Comparison of ENCODE assay signal across 1 cellular context in the genomic region with DNA sequence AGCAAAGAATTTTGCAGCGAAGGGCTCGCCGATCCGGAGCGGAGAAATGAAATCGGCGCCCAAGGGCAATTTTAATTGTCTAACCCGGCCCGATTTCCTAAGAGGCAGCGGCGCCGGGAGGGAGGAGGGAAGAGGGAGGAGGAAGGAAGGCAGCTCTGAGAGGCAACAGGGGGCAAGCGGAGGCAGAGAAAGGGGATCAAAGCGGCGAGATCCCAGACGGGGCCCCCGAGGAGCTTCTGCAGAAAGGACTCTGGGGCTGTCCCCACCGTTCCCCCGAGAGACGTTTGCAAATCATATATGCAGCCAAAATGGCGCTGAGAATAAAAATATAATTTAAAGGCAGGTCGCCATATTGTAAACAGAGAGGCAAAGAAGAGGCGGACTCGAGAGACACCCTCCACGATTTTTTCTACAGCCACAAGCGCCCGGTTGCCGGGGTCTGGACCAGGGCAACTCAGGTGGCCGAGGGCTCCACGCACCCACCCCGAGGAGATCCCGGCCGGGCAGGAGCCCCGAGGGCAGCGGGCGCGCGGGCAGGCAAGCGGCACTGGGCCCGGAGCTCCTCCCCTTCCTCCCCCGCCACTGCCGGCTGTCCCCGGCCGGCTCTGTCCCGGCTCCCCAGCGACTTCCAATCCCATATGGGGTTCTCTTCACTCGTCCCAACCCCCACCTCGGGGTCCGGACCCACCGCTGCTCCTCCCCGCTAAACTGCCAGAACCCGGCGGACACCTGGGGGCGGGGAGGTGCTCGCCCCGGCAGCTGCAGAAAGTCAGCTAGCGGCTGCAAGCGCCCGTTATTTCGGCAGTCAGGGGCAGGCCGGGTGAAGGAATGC.
TF ChIP-seq lines count a peak whose summit lies in the region.

No MANE protein-coding gene starts in this region.

TF ChIP-seq in SK-N-SH, 30 proteins besides CTCF, POLR2A, EP300 and RAD21 (continued from another document):
- TF ChIP-seq PBX3 (IDR thresholded peaks at IDR 0.05) (0 out of 2 replicates have a peak, but pooled peaks have one; percentile 2), MAX (IDR thresholded peaks at IDR 0.05; ENCODE audit: low read depth) (no peak), FOXM1 (IDR thresholded peaks at IDR 0.05; ENCODE audit: low read depth) (no peak), ELF1 (IDR thresholded peaks at IDR 0.05) (no peak), TEAD4 (IDR thresholded peaks at IDR 0.05; ENCODE audit: borderline replicate concordance, insufficient read depth) (0 out of 2 replicates have a peak, but pooled peaks have one; percentile 25), RXRA (IDR thresholded peaks at IDR 0.05; ENCODE audit: borderline replicate concordance, low read depth) (no peak), EZH2phosphoT487 (IDR thresholded peaks at IDR 0.05; ENCODE audit: borderline replicate concordance, low read depth) (no peak), YY1 (IDR thresholded peaks at IDR 0.05; ENCODE audit: low read depth) (peak; percentile 85), POLR2AphosphoS5 (IDR thresholded peaks at IDR 0.05; ENCODE audit: low read depth, low read length) (no peak), ZBTB33 (IDR thresholded peaks at IDR 0.05; ENCODE audit: borderline replicate concordance, low read depth) (no peak), FOXJ3 (CRISPR knock-in tag; IDR thresholded peaks at IDR 0.05) (no peak), FOSL2 (IDR thresholded peaks at IDR 0.05; ENCODE audit: borderline replicate concordance, low read depth) (no peak), TAF1 (IDR thresholded peaks at IDR 0.05; ENCODE audit: borderline replicate concordance, low read depth, low read length) (peak; percentile 23; the same call in 1 of the 2 replicates), SIN3A (IDR thresholded peaks at IDR 0.05; ENCODE audit: borderline replicate concordance, low read depth, low read length) (peak; percentile 23; the same call in 1 of the 2 replicates), MEF2A (IDR thresholded peaks at IDR 0.05; ENCODE audit: borderline replicate concordance, low read depth) (no peak)
- TF ChIP-seq, protein P1, sequence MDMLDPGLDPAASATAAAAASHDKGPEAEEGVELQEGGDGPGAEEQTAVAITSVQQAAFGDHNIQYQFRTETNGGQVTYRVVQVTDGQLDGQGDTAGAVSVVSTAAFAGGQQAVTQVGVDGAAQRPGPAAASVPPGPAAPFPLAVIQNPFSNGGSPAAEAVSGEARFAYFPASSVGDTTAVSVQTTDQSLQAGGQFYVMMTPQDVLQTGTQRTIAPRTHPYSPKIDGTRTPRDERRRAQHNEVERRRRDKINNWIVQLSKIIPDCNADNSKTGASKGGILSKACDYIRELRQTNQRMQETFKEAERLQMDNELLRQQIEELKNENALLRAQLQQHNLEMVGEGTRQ (IDR thresholded peaks at IDR 0.05; ENCODE audit: borderline replicate concordance, low read depth, low read length): no peak
